In the genomic region with DNA sequence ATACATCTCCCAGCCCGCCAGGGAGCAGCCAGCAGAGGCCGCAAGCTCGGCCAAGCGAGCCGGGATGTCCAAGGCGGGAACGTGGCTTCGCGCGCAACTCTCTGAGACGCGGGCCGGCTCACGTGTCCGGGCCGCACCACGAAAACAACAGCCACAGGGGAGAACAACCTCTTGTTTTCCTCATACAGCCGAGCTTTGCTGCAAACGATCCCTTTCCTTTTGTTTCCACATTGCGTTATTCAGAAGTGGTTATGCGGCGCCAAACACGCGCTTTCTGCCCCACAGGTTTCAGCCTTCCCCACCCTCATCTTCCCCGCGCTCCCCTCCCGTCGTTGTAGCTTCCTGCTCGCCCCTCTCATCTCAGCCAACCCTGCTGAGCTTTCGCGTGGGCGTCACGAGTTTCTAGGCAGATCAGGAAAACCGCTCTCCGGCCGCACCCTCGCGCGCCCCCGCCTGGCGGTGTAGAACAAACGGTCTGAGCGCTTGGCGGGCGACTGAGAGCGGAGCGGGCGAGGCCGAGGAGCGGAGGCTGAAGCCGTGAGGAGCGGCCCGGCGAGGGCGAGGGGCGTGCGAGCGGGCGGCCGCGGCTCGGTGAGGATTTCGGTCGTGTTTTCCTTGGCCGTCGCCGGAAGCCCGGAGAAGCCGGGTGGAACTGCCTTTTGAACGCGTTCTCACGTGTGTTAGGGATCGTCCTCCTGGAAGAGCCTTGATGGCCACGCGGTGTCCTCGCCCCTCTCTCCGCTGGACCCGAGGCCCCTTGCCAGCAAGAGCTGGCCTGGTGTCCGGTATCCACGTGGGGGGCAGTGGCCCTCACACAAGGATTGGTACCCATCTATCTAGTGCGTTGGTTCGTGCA, we compare ENCODE assay signal across 8 cellular contexts. TPM values are rescaled to one million over a fixed set of nuclear protein-coding genes. Genes with fewer than 3 reads are reported as not detected.
DNase-seq lines count a peak whose midpoint lies in the region; ATAC-seq, FAIRE-seq and TF ChIP-seq lines count a peak whose summit lies in the region.

No MANE protein-coding gene starts in this region.

- CTCF ChIA-PET in MCF 10A (lab: Yijun Ruan, JAX), result no interaction called here

- WGBS in small intestine, 3 donors, result 17 to 24% (median 18%) methylated on average over 82 of the region's 82 CpGs

- FAIRE-seq in HTR-8/SVneo (lab: Jason Lieb, UNC) (no peak), small intestine (lab: Jason Lieb, UNC) (no peak)

- POLR2A ChIA-PET in MCF 10A (lab: Yijun Ruan, JAX), result no interaction called here

- DNase-seq in C1 segment of cervical spinal cord (lab: John Stamatoyannopoulos, UW) (peak; percentile 24 to 87 (median 80)), HTR-8/SVneo (ENCODE audit: insufficient read length, low spot score) (peak; percentile 93), MCF 10A (ENCODE audit: unreplicated experiment) (no peak), iPS-NIHi11 (ENCODE audit: low spot score) (peak; percentile 94), small intestine (peak; percentile 93), NCI-H1092 (lab: John Stamatoyannopoulos, UW) (no peak)

- H3K9me3 ChIP-seq in small intestine (ENCODE audit: control insufficient read depth, low read depth), result no peaks in the 10 kb centered on the region

- H3K36me3 Mint-ChIP-seq in MCF 10A (ENCODE audit: insufficient read depth, unreplicated experiment), result no peaks in the 10 kb centered on the region

- intact Hi-C loops in MCF 10A (cut with micrococcal nuclease), result no loop called here

- no peaks in the 10 kb centered on the region for H3K9me3 Mint-ChIP-seq in MCF 10A (ENCODE audit: unreplicated experiment)

- no peaks in the 10 kb centered on the region for H3K27me3 Mint-ChIP-seq in MCF 10A (ENCODE audit: insufficient read depth, unreplicated experiment)

- H3K4me3 Mint-ChIP-seq in MCF 10A (ENCODE audit: unreplicated experiment), result no peak overlapping the region

- peak; percentile 18; the same call in 1 of the 2 replicates for TF ChIP-seq CTCF in WI38 (IDR thresholded peaks at IDR 0.05; ENCODE audit: low read depth, low read length)
- peak; percentile 18 for TF ChIP-seq CTCF in MCF 10A (IDR thresholded peaks at IDR 0.05; ENCODE audit: unreplicated experiment)

- no peaks in the 10 kb centered on the region for H3K27me3 ChIP-seq in small intestine (ENCODE audit: control insufficient read depth in 2 of 2, insufficient read depth in 2 of 2, low read length in 2 of 2)

- no TSS peak for BruUV-seq in MCF 10A (replicated peaks; lab: Mats Ljungman, UMichigan)

- H3K36me3 ChIP-seq in small intestine (ENCODE audit: control insufficient read depth in 2 of 2, insufficient read depth in 2 of 2, low read length in 2 of 2), result no peaks in the 10 kb centered on the region

- ATAC-seq in GM19455 (IDR thresholded peaks at IDR 0.05; ENCODE audit: unreplicated experiment), result peak; percentile 59

- peak overlapping the region in 1 of 2 donors; percentile 64 for H3K27ac ChIP-seq in small intestine (ENCODE audit: low read depth in 1 of 2, low read length in 1 of 2)

- peaks cover 11% of the 10 kb centered on the region for H3K4me1 Mint-ChIP-seq in MCF 10A (ENCODE audit: insufficient read depth, unreplicated experiment)

- H3K4me3 ChIP-seq in WI38 (ENCODE audit: low read depth, low read length), result no peak overlapping the region
- H3K4me3 ChIP-seq in small intestine (ENCODE audit: low read depth in 1 of 2, low read length in 2 of 2), result no peak overlapping the region

- H3K27ac Mint-ChIP-seq in MCF 10A (ENCODE audit: low read depth, unreplicated experiment), result no peak overlapping the region

- no peaks in the 10 kb centered on the region for H3K4me1 ChIP-seq in small intestine (ENCODE audit: control insufficient read depth in 2 of 2, insufficient read depth in 1 of 2, low read depth in 1 of 2, low read length in 1 of 2)

RNA-seq across cellular contexts. Expression of a gene that starts 6.6 kb away (rescaled TPM):
- total RNA-seq in MCF 10A (2022), result 43.7 and 54.6 TPM in 2 replicates
- 10 to 100 TPM; 44.0 to 95.3 (median 54.3) TPM for polyA plus RNA-seq in small intestine

RNA-seq across cellular contexts. Expression of a gene that starts 21.6 kb away (rescaled TPM):
- total RNA-seq in MCF 10A (2022), result 36.7 and 49.5 TPM in 2 replicates
- 10 to 100 TPM; 13.9 to 23.9 (median 15.4) TPM for polyA plus RNA-seq in small intestine

RNA-seq across cellular contexts. Expression of a gene that starts 21.8 kb away (rescaled TPM):
- total RNA-seq in MCF 10A (2022), result 148 and 151 TPM in 2 replicates
- polyA plus RNA-seq in small intestine, result 100 to 1,000 TPM; 135 to 180 (median 152) TPM

RNA-seq across cellular contexts. Expression of a gene that starts 24.4 kb away (rescaled TPM):
- not detected in 2 replicates for total RNA-seq in MCF 10A (2022)
- not detected for polyA plus RNA-seq in small intestine

RNA-seq across cellular contexts. Expression of a gene that starts 32.7 kb away (rescaled TPM):
- not detected in 2 replicates for total RNA-seq in MCF 10A (2022)
- polyA plus RNA-seq in small intestine, result not detected

Comparison
In these comparisons a context has a peak if more than half of its experiments do, and no peak if none do; other contexts are left out.
1. DNase-seq: peak in C1 segment of cervical spinal cord (14 of 14), HTR-8/SVneo (single experiment), iPS-NIHi11 (single experiment) and small intestine (single experiment); none in MCF 10A (single experiment) and NCI-H1092 (single experiment).